ENCODE assay signal across 2 cellular contexts in the genomic region with DNA sequence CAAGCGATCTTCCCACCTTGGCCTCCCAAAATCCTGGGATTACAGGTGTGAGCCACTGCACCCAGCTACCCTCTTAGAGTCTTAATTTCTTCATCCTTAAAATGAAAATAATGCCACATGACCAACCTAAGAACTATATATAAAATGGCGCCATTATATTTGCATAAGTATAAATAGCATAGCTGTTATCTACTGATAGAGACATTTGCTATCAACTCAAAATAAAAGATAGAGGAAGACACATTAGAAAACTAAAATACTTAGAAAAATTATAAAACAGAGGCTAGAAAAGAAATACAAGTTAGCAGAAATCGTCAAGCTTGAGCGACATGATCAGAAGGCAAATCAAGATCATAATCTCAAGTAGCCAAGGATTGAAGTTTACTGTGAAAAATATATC.
TF ChIP-seq lines count a peak whose summit lies in the region.

No MANE protein-coding gene starts in this region.

TF ChIP-seq in GM23338, 12 proteins besides CTCF, POLR2A, EP300 and RAD21 (continued from another document and continues in another):
- TF ChIP-seq, protein P1, sequence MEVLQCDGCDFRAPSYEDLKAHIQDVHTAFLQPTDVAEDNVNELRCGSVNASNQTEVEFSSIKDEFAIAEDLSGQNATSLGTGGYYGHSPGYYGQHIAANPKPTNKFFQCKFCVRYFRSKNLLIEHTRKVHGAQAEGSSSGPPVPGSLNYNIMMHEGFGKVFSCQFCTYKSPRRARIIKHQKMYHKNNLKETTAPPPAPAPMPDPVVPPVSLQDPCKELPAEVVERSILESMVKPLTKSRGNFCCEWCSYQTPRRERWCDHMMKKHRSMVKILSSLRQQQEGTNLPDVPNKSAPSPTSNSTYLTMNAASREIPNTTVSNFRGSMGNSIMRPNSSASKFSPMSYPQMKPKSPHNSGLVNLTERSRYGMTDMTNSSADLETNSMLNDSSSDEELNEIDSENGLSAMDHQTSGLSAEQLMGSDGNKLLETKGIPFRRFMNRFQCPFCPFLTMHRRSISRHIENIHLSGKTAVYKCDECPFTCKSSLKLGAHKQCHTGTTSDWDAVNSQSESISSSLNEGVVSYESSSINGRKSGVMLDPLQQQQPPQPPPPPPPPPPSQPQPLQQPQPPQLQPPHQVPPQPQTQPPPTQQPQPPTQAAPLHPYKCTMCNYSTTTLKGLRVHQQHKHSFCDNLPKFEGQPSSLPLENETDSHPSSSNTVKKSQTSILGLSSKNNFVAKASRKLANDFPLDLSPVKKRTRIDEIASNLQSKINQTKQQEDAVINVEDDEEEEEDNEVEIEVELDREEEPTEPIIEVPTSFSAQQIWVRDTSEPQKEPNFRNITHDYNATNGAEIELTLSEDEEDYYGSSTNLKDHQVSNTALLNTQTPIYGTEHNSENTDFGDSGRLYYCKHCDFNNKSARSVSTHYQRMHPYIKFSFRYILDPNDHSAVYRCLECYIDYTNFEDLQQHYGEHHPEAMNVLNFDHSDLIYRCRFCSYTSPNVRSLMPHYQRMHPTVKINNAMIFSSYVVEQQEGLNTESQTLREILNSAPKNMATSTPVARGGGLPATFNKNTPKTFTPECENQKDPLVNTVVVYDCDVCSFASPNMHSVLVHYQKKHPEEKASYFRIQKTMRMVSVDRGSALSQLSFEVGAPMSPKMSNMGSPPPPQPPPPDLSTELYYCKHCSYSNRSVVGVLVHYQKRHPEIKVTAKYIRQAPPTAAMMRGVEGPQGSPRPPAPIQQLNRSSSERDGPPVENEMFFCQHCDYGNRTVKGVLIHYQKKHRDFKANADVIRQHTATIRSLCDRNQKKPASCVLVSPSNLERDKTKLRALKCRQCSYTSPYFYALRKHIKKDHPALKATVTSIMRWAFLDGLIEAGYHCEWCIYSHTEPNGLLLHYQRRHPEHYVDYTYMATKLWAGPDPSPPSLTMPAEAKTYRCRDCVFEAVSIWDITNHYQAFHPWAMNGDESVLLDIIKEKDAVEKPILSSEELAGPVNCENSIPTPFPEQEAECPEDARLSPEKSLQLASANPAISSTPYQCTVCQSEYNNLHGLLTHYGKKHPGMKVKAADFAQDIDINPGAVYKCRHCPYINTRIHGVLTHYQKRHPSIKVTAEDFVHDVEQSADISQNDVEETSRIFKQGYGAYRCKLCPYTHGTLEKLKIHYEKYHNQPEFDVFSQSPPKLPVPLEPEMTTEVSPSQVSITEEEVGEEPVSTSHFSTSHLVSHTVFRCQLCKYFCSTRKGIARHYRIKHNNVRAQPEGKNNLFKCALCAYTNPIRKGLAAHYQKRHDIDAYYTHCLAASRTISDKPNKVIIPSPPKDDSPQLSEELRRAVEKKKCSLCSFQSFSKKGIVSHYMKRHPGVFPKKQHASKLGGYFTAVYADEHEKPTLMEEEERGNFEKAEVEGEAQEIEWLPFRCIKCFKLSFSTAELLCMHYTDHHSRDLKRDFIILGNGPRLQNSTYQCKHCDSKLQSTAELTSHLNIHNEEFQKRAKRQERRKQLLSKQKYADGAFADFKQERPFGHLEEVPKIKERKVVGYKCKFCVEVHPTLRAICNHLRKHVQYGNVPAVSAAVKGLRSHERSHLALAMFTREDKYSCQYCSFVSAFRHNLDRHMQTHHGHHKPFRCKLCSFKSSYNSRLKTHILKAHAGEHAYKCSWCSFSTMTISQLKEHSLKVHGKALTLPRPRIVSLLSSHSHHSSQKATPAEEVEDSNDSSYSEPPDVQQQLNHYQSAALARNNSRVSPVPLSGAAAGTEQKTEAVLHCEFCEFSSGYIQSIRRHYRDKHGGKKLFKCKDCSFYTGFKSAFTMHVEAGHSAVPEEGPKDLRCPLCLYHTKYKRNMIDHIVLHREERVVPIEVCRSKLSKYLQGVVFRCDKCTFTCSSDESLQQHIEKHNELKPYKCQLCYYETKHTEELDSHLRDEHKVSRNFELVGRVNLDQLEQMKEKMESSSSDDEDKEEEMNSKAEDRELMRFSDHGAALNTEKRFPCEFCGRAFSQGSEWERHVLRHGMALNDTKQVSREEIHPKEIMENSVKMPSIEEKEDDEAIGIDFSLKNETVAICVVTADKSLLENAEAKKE (CRISPR knock-in tag; IDR thresholded peaks at IDR 0.05) = no peak
- no peak for TF ChIP-seq ZNF331 (CRISPR knock-in tag; IDR thresholded peaks at IDR 0.05; ENCODE audit: low read depth)
- no peak for TF ChIP-seq EZH2phosphoT487 (IDR thresholded peaks at IDR 0.05; ENCODE audit: unreplicated experiment)
- no peak for TF ChIP-seq STAT1 (IDR thresholded peaks at IDR 0.05; ENCODE audit: unreplicated experiment)
- TF ChIP-seq EZH2 (IDR thresholded peaks at IDR 0.05; ENCODE audit: low read depth, unreplicated experiment) = no peak
- no peak for TF ChIP-seq JUNB (IDR thresholded peaks at IDR 0.05; ENCODE audit: unreplicated experiment)
- TF ChIP-seq, protein P2, sequence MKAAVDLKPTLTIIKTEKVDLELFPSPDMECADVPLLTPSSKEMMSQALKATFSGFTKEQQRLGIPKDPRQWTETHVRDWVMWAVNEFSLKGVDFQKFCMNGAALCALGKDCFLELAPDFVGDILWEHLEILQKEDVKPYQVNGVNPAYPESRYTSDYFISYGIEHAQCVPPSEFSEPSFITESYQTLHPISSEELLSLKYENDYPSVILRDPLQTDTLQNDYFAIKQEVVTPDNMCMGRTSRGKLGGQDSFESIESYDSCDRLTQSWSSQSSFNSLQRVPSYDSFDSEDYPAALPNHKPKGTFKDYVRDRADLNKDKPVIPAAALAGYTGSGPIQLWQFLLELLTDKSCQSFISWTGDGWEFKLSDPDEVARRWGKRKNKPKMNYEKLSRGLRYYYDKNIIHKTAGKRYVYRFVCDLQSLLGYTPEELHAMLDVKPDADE (IDR thresholded peaks at IDR 0.05) = no peak
- no peak for TF ChIP-seq POLR2AphosphoS5 (IDR thresholded peaks at IDR 0.05; ENCODE audit: low read depth)
- TF ChIP-seq ZNF114 (CRISPR knock-in tag; IDR thresholded peaks at IDR 0.05) = no peak
- TF ChIP-seq NANOG (IDR thresholded peaks at IDR 0.05; ENCODE audit: borderline replicate concordance) = no peak

TF ChIP-seq in WTC11, 78 proteins besides CTCF, POLR2A, EP300 and RAD21 (continued from another document):
- TF ChIP-seq, protein P3, sequence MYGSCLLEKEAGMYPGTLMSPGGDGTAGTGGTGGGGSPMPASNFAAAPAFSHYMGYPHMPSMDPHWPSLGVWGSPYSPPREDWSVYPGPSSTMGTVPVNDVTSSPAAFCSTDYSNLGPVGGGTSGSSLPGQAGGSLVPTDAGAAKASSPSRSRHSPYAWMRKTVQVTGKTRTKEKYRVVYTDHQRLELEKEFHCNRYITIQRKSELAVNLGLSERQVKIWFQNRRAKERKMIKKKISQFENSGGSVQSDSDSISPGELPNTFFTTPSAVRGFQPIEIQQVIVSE (CRISPR knock-in tag; IDR thresholded peaks at IDR 0.05; ENCODE audit: borderline replicate concordance) = no peak
- no peak for TF ChIP-seq ZNF416 (CRISPR knock-in tag; IDR thresholded peaks at IDR 0.05)
- no peak for TF ChIP-seq NR3C1 (CRISPR knock-in tag; conservative IDR thresholded peaks at IDR 0.05; ENCODE audit: low read depth)
- TF ChIP-seq RORB (CRISPR knock-in tag; IDR thresholded peaks at IDR 0.05) = no peak
- TF ChIP-seq, protein P4, sequence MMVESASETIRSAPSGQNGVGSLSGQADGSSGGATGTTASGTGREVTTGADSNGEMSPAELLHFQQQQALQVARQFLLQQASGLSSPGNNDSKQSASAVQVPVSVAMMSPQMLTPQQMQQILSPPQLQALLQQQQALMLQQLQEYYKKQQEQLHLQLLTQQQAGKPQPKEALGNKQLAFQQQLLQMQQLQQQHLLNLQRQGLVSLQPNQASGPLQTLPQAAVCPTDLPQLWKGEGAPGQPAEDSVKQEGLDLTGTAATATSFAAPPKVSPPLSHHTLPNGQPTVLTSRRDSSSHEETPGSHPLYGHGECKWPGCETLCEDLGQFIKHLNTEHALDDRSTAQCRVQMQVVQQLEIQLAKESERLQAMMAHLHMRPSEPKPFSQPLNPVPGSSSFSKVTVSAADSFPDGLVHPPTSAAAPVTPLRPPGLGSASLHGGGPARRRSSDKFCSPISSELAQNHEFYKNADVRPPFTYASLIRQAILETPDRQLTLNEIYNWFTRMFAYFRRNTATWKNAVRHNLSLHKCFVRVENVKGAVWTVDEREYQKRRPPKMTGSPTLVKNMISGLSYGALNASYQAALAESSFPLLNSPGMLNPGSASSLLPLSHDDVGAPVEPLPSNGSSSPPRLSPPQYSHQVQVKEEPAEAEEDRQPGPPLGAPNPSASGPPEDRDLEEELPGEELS (CRISPR knock-in tag; IDR thresholded peaks at IDR 0.05) = no peak
